Comparison of ENCODE assay signal across 8 cellular contexts in the genomic region with DNA sequence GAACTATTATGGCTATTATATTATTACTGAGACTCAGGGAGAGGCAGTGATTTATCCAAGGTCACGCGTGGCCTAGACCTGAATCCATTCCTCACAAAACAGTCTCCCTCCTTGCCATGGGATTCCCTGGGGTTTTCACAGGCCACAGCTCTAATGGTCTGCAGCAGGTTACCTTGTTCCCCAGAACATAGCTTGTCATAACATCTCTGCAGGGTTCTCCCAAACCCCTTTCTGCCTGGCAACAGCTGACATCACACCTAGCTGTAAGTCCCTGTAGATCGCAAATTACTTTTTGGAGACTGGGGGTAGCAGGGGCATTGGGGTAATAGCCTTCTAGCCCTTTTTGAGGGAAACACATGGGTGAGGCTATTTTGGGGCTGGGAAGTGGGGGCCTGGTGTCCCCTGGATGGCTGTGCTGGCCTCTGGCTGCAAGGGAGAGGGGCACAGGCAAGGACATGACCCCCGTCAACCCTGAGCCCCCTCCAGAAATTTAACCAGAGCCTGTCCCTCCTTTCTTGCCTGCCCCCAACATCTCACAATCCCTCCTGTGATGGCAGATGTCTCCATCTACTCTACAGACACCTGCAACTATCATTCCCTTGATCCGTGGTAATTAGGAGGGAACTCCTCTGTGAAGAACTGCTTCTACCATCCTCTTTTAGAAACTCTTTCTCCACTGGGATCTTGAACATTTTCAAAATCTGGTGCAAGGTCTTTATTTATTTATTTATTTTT. TPM values are rescaled to one million over a fixed set of nuclear protein-coding genes. Genes with fewer than 3 reads are reported as not detected.
DNase-seq lines count a peak whose midpoint lies in the region; ATAC-seq and TF ChIP-seq lines count a peak whose summit lies in the region.

No MANE protein-coding gene starts in this region.

- peak overlapping the region; percentile 96 for H3K4me2 ChIP-seq in SU-DHL-6 (ENCODE audit: low read depth, low read length, poor library complexity, severe bottlenecking)

- H3K36me3 ChIP-seq in SU-DHL-6 (ENCODE audit: low read length) (peaks cover 3% of the 10 kb centered on the region; the same call in 1 of the 2 replicates), adrenal gland (replicated peaks in 1 of 2) (peaks cover 0 to 4% of the 10 kb centered on the region in 2 donors)

- TF ChIP-seq CTCF in SU-DHL-6 (IDR thresholded peaks at IDR 0.05; ENCODE audit: insufficient read depth, low read length, poor library complexity, severe bottlenecking) (no peak), adrenal gland (IDR thresholded peaks at IDR 0.05) (no peak)

- intact Hi-C loops in adrenal gland (cut with DNase I) = no loop called here

- peak overlapping the region; percentile 97 for H3K27ac ChIP-seq in SU-DHL-6 (ENCODE audit: low read depth, low read length)
- H3K27ac ChIP-seq in adrenal gland = peak overlapping the region; percentile 81 to 98 (median 88)

- H3K4me1 Mint-ChIP-seq in stimulated activated memory B cell treated with anti-CD40 and anti-IgM and Interleukin-4, amounts not matched to agents 10 μg/mL and 1 μg/mL and 100 μg/mL, for 72 hours = peaks cover 67% of the 10 kb centered on the region

- peak overlapping the region; percentile 98 for H3K9ac ChIP-seq in SU-DHL-6 (ENCODE audit: low read length)

- peaks cover 23 to 28% of the 10 kb centered on the region in 2 donors for H3K4me1 ChIP-seq in adrenal gland (replicated peaks in 1 of 2)

- no peaks in the 10 kb centered on the region for H3K9me3 Mint-ChIP-seq in stimulated activated memory B cell treated with anti-CD40 and anti-IgM and Interleukin-4, amounts not matched to agents 10 μg/mL and 1 μg/mL and 100 μg/mL, for 72 hours

- H3K27me3 Mint-ChIP-seq in stimulated activated memory B cell treated with anti-CD40 and anti-IgM and Interleukin-4, amounts not matched to agents 10 μg/mL and 1 μg/mL and 100 μg/mL, for 72 hours = peaks cover 6% of the 10 kb centered on the region

- H4K20me1 ChIP-seq in SU-DHL-6 (ENCODE audit: low read depth, low read length) = peaks cover 8% of the 10 kb centered on the region; the same call in 1 of the 2 replicates

- no peaks in the 10 kb centered on the region for H3K9me2 ChIP-seq in SU-DHL-6 (replicated peaks; ENCODE audit: insufficient read depth, low read length)

- peak; percentile 61 to 87 (median 82) for DNase-seq in adrenal gland
- DNase-seq in medulla oblongata (ENCODE audit: extremely low spot score) = peak; percentile 62
- no peak for DNase-seq in DMS153 treated with DMSO at 0.1 percent for 48 hours (lab: John Stamatoyannopoulos, UW; ENCODE audit: unreplicated experiment)
- no peak for DNase-seq in NCI-H187 (lab: John Stamatoyannopoulos, UW)

- H3K4me3 ChIP-seq in SU-DHL-6 (ENCODE audit: insufficient read depth, low read length, poor library complexity, severe bottlenecking) (peak overlapping the region; percentile 98), adrenal gland (peak overlapping the region in 3 of 4 donors; percentile 14 to 60 (median 50))

- peaks cover 63% of the 10 kb centered on the region for H3K36me3 Mint-ChIP-seq in stimulated activated memory B cell treated with anti-CD40 and anti-IgM and Interleukin-4, amounts not matched to agents 10 μg/mL and 1 μg/mL and 100 μg/mL, for 72 hours

- no peaks in the 10 kb centered on the region for H3K9me3 ChIP-seq in SU-DHL-6 (ENCODE audit: insufficient read depth, low read length)
- H3K9me3 ChIP-seq in adrenal gland (replicated peaks in 1 of 3) = no peaks in the 10 kb centered on the region

- peaks cover 50% of the 10 kb centered on the region for H3K79me2 ChIP-seq in SU-DHL-6 (ENCODE audit: insufficient read depth, low read length)

- peak overlapping the region; percentile 90 for H3K4me3 Mint-ChIP-seq in stimulated activated memory B cell treated with anti-CD40 and anti-IgM and Interleukin-4, amounts not matched to agents 10 μg/mL and 1 μg/mL and 100 μg/mL, for 72 hours

- peak; percentile 22 for ATAC-seq in GM21529 (IDR thresholded peaks at IDR 0.05; ENCODE audit: unreplicated experiment)
- peak; percentile 32 for ATAC-seq in stimulated activated memory B cell treated with anti-CD40 and anti-IgM and Interleukin-4, amounts not matched to agents 10 μg/mL and 1 μg/mL and 100 μg/mL, for 72 hours
- no peak for ATAC-seq in HG03469 (IDR thresholded peaks at IDR 0.05; ENCODE audit: unreplicated experiment)

- peak in 1 of 2 donors; percentile 15 for TF ChIP-seq POLR2A in adrenal gland (IDR thresholded peaks at IDR 0.05)

- H2AFZ ChIP-seq in SU-DHL-6 (ENCODE audit: low read depth, low read length, severe bottlenecking) = no peak overlapping the region

- peaks cover 51% of the 10 kb centered on the region for H3F3A ChIP-seq in SU-DHL-6 (ENCODE audit: insufficient read depth)

- peak overlapping the region; percentile 100 for H3K27ac Mint-ChIP-seq in stimulated activated memory B cell treated with anti-CD40 and anti-IgM and Interleukin-4, amounts not matched to agents 10 μg/mL and 1 μg/mL and 100 μg/mL, for 72 hours

- WGBS in adrenal gland, 4 donors = 40 to 64% (median 55%) methylated on average over 3 to 5 of the region's 5 CpGs

- H3K27me3 ChIP-seq in SU-DHL-6 (ENCODE audit: low read length) (no peaks in the 10 kb centered on the region), adrenal gland (no peaks in the 10 kb centered on the region)

RNA-seq across cellular contexts. Expression of a gene that starts 1.3 kb away (rescaled TPM):
- total RNA-seq in adrenal gland = 1,000 to 10,000 TPM in 6 of 8 donors, 100 to 1,000 TPM in 2; 582 to 3,185 (median 2,268) TPM
- polyA plus RNA-seq in adrenal gland = 100 to 1,000 TPM; 719 to 852 (median 838) TPM

RNA-seq across cellular contexts. Expression of a gene that starts 38.1 kb away (rescaled TPM):
- 1,000 to 10,000 TPM; 1,380 to 3,506 (median 1,891) TPM for total RNA-seq in adrenal gland
- 1,000 to 10,000 TPM; 1,067 to 2,924 (median 1,712) TPM for polyA plus RNA-seq in adrenal gland

RNA-seq across cellular contexts. Expression of a gene that starts 53.9 kb away (rescaled TPM):
- total RNA-seq in adrenal gland = 10 to 100 TPM; 14.7 to 25.8 (median 20.8) TPM
- 10 to 100 TPM; 16.6 to 30.3 (median 22.1) TPM for polyA plus RNA-seq in adrenal gland

Comparison
In these comparisons a context has a peak if more than half of its experiments do, and no peak if none do; other contexts are left out.
1. DNase-seq: peak in adrenal gland (7 of 7) and medulla oblongata (single experiment); none in DMS153 treated with DMSO at 0.1 percent for 48 hours (single experiment) and NCI-H187 (0 of 2).